13 cellular contexts compared by ENCODE assay signal in the genomic region with DNA sequence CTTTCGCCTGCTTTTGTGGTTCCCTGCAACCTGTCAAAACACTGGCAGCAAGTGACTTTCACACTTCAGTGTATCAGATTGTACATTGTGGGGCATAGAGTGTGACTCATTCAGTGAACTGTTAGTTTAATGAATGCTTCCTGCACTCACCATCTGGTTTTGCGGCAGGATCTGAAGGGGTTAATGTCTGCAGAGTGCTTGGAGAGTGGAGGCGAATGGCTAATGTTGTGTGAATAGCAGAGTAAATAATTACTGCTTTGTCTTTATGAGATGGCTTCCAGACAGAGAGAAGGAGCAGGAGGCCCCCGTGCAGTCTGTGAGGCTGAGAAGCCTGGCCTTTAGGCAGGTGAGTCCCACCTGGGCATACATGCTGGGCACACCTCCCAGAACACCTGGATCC.
DNase-seq lines count a peak whose midpoint lies in the region; FAIRE-seq and TF ChIP-seq lines count a peak whose summit lies in the region.
"Had no signal": no experiment of that assay in that cellular context is flagged by ENCODE, and none has a peak within 500 bp of the region (broad histone marks: within the 10 kb centered on the region; RNA-seq: fewer than 3 reads in every experiment).

No MANE protein-coding gene starts in this region.

- H3K4me3 ChIP-seq in kidney (ENCODE audit: low read length in 2 of 2): no peak overlapping the region

- H3K9ac ChIP-seq in kidney (ENCODE audit: low read length in 2 of 2): no peak overlapping the region

- H3K9me3 ChIP-seq in kidney (ENCODE audit: control insufficient read depth in 1 of 2, low read length in 2 of 2): no peaks in the 10 kb centered on the region

- H3K27me3 Mint-ChIP-seq in activated naive CD4-positive, alpha-beta T cell treated with anti-CD3 and anti-CD28 coated beads, Interleukin-2, amount 10 ng/mL, durations not matched to agents 7 days and 5 days: no peaks in the 10 kb centered on the region
- H3K27me3 Mint-ChIP-seq: B cell had no signal

- DNase-seq in DMS53 (lab: John Stamatoyannopoulos, UW) (peak; percentile 90), NCI-H1417 (lab: John Stamatoyannopoulos, UW) (peak; percentile 61 to 98 (median 89)), NCI-H526 (lab: John Stamatoyannopoulos, UW) (peak; percentile 87 to 89), islet precursor cell (peak; percentile 91), kidney (no peak), HuH-7.5 (ENCODE audit: low spot score) (no peak)
- no peak for DNase-seq in activated CD4-positive, CD25-positive, alpha-beta regulatory T cell treated with anti-CD3 and anti-CD28 coated beads, Interleukin-2, amount 50 U/mL, for 72 hours
- no peak for DNase-seq in activated naive CD4-positive, alpha-beta T cell treated with anti-CD3 and anti-CD28 coated beads, Interleukin-2, amount 10 ng/mL, durations not matched to agents 7 days and 5 days
- DNase-seq: activated CD4-positive, alpha-beta T cell treated with anti-CD3 and anti-CD28 coated beads for 48 hours; activated T-cell treated with anti-CD3 and anti-CD28 coated beads, Interleukin-2, amount 50 U/mL, for 4 hours; posterior cingulate gyrus; substantia nigra had no signal

- CTCF ChIA-PET in activated naive CD4-positive, alpha-beta T cell treated with anti-CD3 and anti-CD28 coated beads, Interleukin-2, amount 10 ng/mL, durations not matched to agents 7 days and 5 days (lab: Charles Lee): no interaction called here

- H3K4me1 Mint-ChIP-seq in activated naive CD4-positive, alpha-beta T cell treated with anti-CD3 and anti-CD28 coated beads, Interleukin-2, amount 10 ng/mL, durations not matched to agents 7 days and 5 days: no peaks in the 10 kb centered on the region
- H3K4me1 Mint-ChIP-seq: B cell had no signal

- H3K4me3 Mint-ChIP-seq in activated naive CD4-positive, alpha-beta T cell treated with anti-CD3 and anti-CD28 coated beads, Interleukin-2, amount 10 ng/mL, durations not matched to agents 7 days and 5 days: no peak overlapping the region
- H3K4me3 Mint-ChIP-seq: activated T-cell treated with anti-CD3 and anti-CD28 coated beads, Interleukin-2, amount 50 U/mL, for 4 hours; B cell had no signal

- intact Hi-C loops in kidney (cut with DNase I): no loop called here

- TF ChIP-seq CTCF in kidney (IDR thresholded peaks at IDR 0.05; ENCODE audit: borderline replicate concordance, extremely low read depth, insufficient read depth): no peak

- no peaks in the 10 kb centered on the region for H3K9me3 Mint-ChIP-seq in activated naive CD4-positive, alpha-beta T cell treated with anti-CD3 and anti-CD28 coated beads, Interleukin-2, amount 10 ng/mL, durations not matched to agents 7 days and 5 days
- H3K9me3 Mint-ChIP-seq: activated T-cell treated with anti-CD3 and anti-CD28 coated beads, Interleukin-2, amount 50 U/mL, for 4 hours had no signal

- FAIRE-seq in kidney (lab: Jason Lieb, UNC): no peak

- no peak overlapping the region for H3K27ac Mint-ChIP-seq in activated naive CD4-positive, alpha-beta T cell treated with anti-CD3 and anti-CD28 coated beads, Interleukin-2, amount 10 ng/mL, durations not matched to agents 7 days and 5 days
- H3K27ac Mint-ChIP-seq: B cell had no signal

- H3K4me1 ChIP-seq in kidney (ENCODE audit: control insufficient read depth in 1 of 2, insufficient read depth in 1 of 2, low read depth in 1 of 2, low read length in 2 of 2): no peaks in the 10 kb centered on the region

- H3K27ac ChIP-seq in kidney (ENCODE audit: low read depth in 2 of 2, low read length in 2 of 2): no peak overlapping the region

- no peaks in the 10 kb centered on the region for H3K36me3 Mint-ChIP-seq in activated naive CD4-positive, alpha-beta T cell treated with anti-CD3 and anti-CD28 coated beads, Interleukin-2, amount 10 ng/mL, durations not matched to agents 7 days and 5 days

- H3K36me3 ChIP-seq in kidney (ENCODE audit: control insufficient read depth in 1 of 2, insufficient read depth in 2 of 2, low read length in 2 of 2): no peaks in the 10 kb centered on the region

Comparison
In these comparisons a context has a peak if more than half of its experiments do, and no peak if none do; other contexts are left out.
1. DNase-seq: peak in DMS53 (single experiment), NCI-H1417 (3 of 3), NCI-H526 (2 of 2) and islet precursor cell (single experiment); none in activated CD4-positive, CD25-positive, alpha-beta regulatory T cell treated with anti-CD3 and anti-CD28 coated beads, Interleukin-2, amount 50 U/mL, for 72 hours (single experiment), kidney (single experiment), activated naive CD4-positive, alpha-beta T cell treated with anti-CD3 and anti-CD28 coated beads, Interleukin-2, amount 10 ng/mL, durations not matched to agents 7 days and 5 days (single experiment) and HuH-7.5 (single experiment).